ENCODE assay signal across 15 cellular contexts in the genomic region with DNA sequence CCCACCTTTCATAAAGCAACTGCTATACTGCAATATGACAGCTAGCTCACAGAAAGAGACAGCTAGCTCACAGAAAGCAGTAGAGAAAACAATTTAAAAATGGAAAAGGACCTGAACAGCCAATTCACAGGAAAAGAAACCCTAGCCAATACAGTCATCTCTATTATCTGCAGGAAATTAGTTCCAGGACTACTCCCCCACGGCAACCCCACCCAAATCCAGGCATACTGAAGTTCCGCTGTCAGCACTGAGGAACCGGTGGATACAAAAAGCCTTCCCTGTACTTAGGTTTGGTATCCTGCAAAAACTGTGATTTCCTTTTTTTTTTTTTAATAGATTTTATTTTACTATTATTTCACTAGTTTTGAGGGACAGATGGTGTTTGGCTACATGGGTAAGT.
"Had no signal": no experiment of that assay in that cellular context is flagged by ENCODE, and none has a peak within 500 bp of the region (broad histone marks: within the 10 kb centered on the region; RNA-seq: fewer than 3 reads in every experiment).

No MANE protein-coding gene starts in this region.

- DNase-seq: activated CD4-positive, alpha-beta T cell treated with anti-CD3 and anti-CD28 coated beads, Interleukin-2, amount 10 ng/mL, durations not matched to agents 7 days and 5 days; activated CD4-positive, CD25-positive, alpha-beta regulatory T cell; activated naive CD4-positive, alpha-beta T cell treated with anti-CD3 and anti-CD28 coated beads, Interleukin-2, amount 10 ng/mL, durations not matched to agents 7 days and 5 days; amniotic stem cell; body of pancreas; effector memory CD4-positive, alpha-beta T cell; gastrocnemius medialis; left colon; ovary; stimulated activated CD4-positive, alpha-beta T cell treated with anti-CD3 and anti-CD28 coated beads, Interleukin-12 subunit alpha, Interleukin-12 subunit beta, amount 100 ng/mL, for 4 hours; stimulated activated CD4-positive, alpha-beta T cell treated with anti-CD3 and anti-CD28 coated beads, Interleukin-2, amount 100 ng/mL, for 24 hours; T-helper 2 cell; thyroid gland; uterus had no signal

- H3K4me1 Mint-ChIP-seq: activated naive CD4-positive, alpha-beta T cell treated with anti-CD3 and anti-CD28 coated beads, Interleukin-2, amount 10 ng/mL, durations not matched to agents 7 days and 5 days; neural progenitor cell had no signal

- ATAC-seq: body of pancreas, gastrocnemius medialis had no signal

- H3K27me3 Mint-ChIP-seq: activated CD4-positive, alpha-beta T cell treated with anti-CD3 and anti-CD28 coated beads, Interleukin-2, amount 10 ng/mL, durations not matched to agents 7 days and 5 days; activated naive CD4-positive, alpha-beta T cell treated with anti-CD3 and anti-CD28 coated beads, Interleukin-2, amount 10 ng/mL, durations not matched to agents 7 days and 5 days had no signal

- H3K4me3 ChIP-seq: body of pancreas, gastrocnemius medialis, neural progenitor cell, ovary, thyroid gland, uterus had no signal

- H3K9me3 ChIP-seq: body of pancreas, gastrocnemius medialis, ovary, thyroid gland, uterus had no signal

- H3K27me3 ChIP-seq: body of pancreas, gastrocnemius medialis, neural progenitor cell, ovary, thyroid gland, uterus had no signal

- H3K27ac Mint-ChIP-seq: neural progenitor cell had no signal

- H3K4me1 ChIP-seq: body of pancreas, gastrocnemius medialis, neural progenitor cell, thyroid gland, uterus had no signal

- H3K27ac ChIP-seq: body of pancreas, gastrocnemius medialis, neural progenitor cell, ovary, thyroid gland, uterus had no signal

- H3K4me3 Mint-ChIP-seq: activated CD4-positive, alpha-beta T cell treated with anti-CD3 and anti-CD28 coated beads, Interleukin-2, amount 10 ng/mL, durations not matched to agents 7 days and 5 days; activated naive CD4-positive, alpha-beta T cell treated with anti-CD3 and anti-CD28 coated beads, Interleukin-2, amount 10 ng/mL, durations not matched to agents 7 days and 5 days; neural progenitor cell had no signal

- H3K36me3 ChIP-seq: ovary, uterus had no signal
